Comparison of ENCODE assay signal across 1 cellular context in the genomic region with DNA sequence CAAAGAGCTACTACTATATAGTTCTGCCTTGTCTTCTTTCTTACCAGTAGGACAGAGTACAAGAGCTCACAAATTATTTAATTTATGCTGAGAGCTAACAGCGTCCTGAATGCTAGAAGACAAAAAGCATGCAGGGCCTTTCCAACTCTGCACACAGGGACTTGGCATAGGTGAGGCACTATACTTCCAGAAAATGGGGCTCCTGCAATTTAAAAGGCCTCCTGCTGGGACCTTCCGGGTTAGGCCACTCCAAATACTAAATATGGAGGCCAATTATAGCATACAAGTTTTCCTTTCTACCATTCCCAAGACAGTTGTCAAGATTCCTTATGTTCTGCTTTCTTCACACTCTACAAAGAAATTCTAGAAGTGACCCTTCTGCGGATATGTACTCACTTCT.
A peak's percentile ranks its signal among the peaks of the same experiment; 100 is the strongest.
TF ChIP-seq lines count a peak whose summit lies in the region.

No MANE protein-coding gene starts in this region.

TF ChIP-seq in HepG2, 621 proteins besides CTCF, POLR2A, EP300 and RAD21:
- TF ChIP-seq THAP7 (CRISPR knock-in tag; IDR thresholded peaks at IDR 0.05) (no peak), ZNF333 (CRISPR knock-in tag; IDR thresholded peaks at IDR 0.05; ENCODE audit: borderline replicate concordance) (0 out of 2 replicates have a peak, but pooled peaks have one; percentile 13), ZFX (CRISPR knock-in tag; IDR thresholded peaks at IDR 0.05; ENCODE audit: low read depth) (peak; percentile 7; the same call in 1 of the 2 replicates), ZNF550 (CRISPR knock-in tag; IDR thresholded peaks at IDR 0.05; ENCODE audit: borderline replicate concordance) (no peak), ZNF749 (CRISPR knock-in tag; IDR thresholded peaks at IDR 0.05; ENCODE audit: borderline replicate concordance) (0 out of 2 replicates have a peak, but pooled peaks have one; percentile 7)
- TF ChIP-seq, protein P1, sequence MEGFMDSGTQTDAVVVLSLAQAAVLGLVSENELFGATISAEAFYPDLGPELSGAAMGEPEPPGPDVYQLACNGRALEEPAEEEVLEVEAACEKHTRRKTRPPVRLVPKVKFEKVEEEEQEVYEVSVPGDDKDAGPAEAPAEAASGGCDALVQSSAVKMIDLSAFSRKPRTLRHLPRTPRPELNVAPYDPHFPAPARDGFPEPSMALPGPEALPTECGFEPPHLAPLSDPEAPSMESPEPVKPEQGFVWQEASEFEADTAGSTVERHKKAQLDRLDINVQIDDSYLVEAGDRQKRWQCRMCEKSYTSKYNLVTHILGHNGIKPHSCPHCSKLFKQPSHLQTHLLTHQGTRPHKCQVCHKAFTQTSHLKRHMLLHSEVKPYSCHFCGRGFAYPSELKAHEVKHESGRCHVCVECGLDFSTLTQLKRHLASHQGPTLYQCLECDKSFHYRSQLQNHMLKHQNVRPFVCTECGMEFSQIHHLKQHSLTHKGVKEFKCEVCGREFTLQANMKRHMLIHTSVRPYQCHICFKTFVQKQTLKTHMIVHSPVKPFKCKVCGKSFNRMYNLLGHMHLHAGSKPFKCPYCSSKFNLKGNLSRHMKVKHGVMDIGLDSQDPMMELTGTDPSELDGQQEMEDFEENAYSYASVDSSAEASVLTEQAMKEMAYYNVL (CRISPR knock-in tag; IDR thresholded peaks at IDR 0.05; ENCODE audit: borderline replicate concordance) = 0 out of 2 replicates have a peak, but pooled peaks have one; percentile 19
